Comparison of ENCODE assay signal across 18 cellular contexts in genomic region chr4:15811703-15812325, GRCh38. TPM values are rescaled to one million over a fixed set of nuclear protein-coding genes. Genes with fewer than 3 reads are reported as not detected.
A peak's percentile ranks its signal among the peaks of the same experiment; 100 is the strongest.
DNase-seq lines count a peak whose midpoint lies in the region; ATAC-seq, FAIRE-seq and TF ChIP-seq lines count a peak whose summit lies in the region.
"Had no signal": no experiment of that assay in that cellular context is flagged by ENCODE, and none has a peak within 500 bp of the region (broad histone marks: within the 10 kb centered on the region; RNA-seq: fewer than 3 reads in every experiment).

No MANE protein-coding gene starts in this region.

- TF ChIP-seq POLR2A in NB4 (IDR thresholded peaks at IDR 0.05; ENCODE audit: extremely low read depth, insufficient read length) = no peak

- H3K79me2 ChIP-seq in astrocyte (ENCODE audit: insufficient read depth, low read length) = no peaks in the 10 kb centered on the region

- CTCF ChIA-PET in Calu3 (lab: Charles Lee) = interaction anchor here (0.7 kb wide), 1 partner anchor 826 kb away, joined by 3 read pairs; no protein-coding TSS in a partner anchor

- no peaks in the 10 kb centered on the region for H3K27me3 ChIP-seq in astrocyte (ENCODE audit: insufficient read depth, low read length)

- no peak for FAIRE-seq in astrocyte (lab: Jason Lieb, UNC)
- FAIRE-seq: GM19239 had no signal

- no peak overlapping the region for H3K27ac ChIP-seq in astrocyte (ENCODE audit: low read depth, low read length)
- H3K27ac ChIP-seq: left ventricle myocardium inferior had no signal

- H3K36me3 Mint-ChIP-seq in Calu3 (ENCODE audit: insufficient read depth, unreplicated experiment) (no peaks in the 10 kb centered on the region), astrocyte (ENCODE audit: low read depth, unreplicated experiment) (no peaks in the 10 kb centered on the region)

- no peak overlapping the region for H3K4me3 Mint-ChIP-seq in Calu3 (ENCODE audit: low read depth, unreplicated experiment)
- H3K4me3 Mint-ChIP-seq in astrocyte (ENCODE audit: unreplicated experiment) = no peak overlapping the region
- H3K4me3 Mint-ChIP-seq: CD8-positive, alpha-beta memory T cell; central memory CD8-positive, alpha-beta T cell had no signal

- no peak overlapping the region for H3K27ac Mint-ChIP-seq in Calu3 (ENCODE audit: unreplicated experiment)
- peak overlapping the region; percentile 51 for H3K27ac Mint-ChIP-seq in astrocyte (ENCODE audit: unreplicated experiment)
- H3K27ac Mint-ChIP-seq: CD8-positive, alpha-beta memory T cell had no signal

- H3K4me3 ChIP-seq in NB4 (ENCODE audit: low read depth, low read length) (no peak overlapping the region), astrocyte (ENCODE audit: insufficient read depth, low read depth, low read length) (no peak overlapping the region)
- H3K4me3 ChIP-seq: left ventricle myocardium inferior had no signal

- TF ChIP-seq CTCF in Calu3 (IDR thresholded peaks at IDR 0.05; ENCODE audit: unreplicated experiment) = no peak
- no peak for TF ChIP-seq CTCF in NB4 (IDR thresholded peaks at IDR 0.05; ENCODE audit: low read depth, low read length)
- TF ChIP-seq CTCF in astrocyte (IDR thresholded peaks at IDR 0.05; ENCODE audit: insufficient read depth, low read depth, low read length) = no peak

- H3K36me3 ChIP-seq in astrocyte (ENCODE audit: insufficient read depth, low read length) = no peaks in the 10 kb centered on the region
- H3K36me3 ChIP-seq: left ventricle myocardium inferior had no signal

- DNase-seq in Calu3 (peak; percentile 24), NB4 (ENCODE audit: low read depth) (peak; percentile 48), astrocyte (ENCODE audit: low read depth) (no peak), islet precursor cell (peak; percentile 86), dermis blood vessel endothelial cell (no peak), NCI-H446 (lab: John Stamatoyannopoulos, UW) (no peak), NCI-H1694 treated with DMSO at 0.1 percent for 48 hours (lab: John Stamatoyannopoulos, UW) (no peak)
- DNase-seq: CD8-positive, alpha-beta memory T cell; effector memory CD4-positive, alpha-beta T cell; left ventricle myocardium inferior; MM.1S; NCI-H2081 treated with DMSO at 0.1 percent for 48 hours; NCI-H510A treated with DMSO at 0.1 percent for 48 hours; stimulated activated CD4-positive, alpha-beta T cell treated with anti-CD3 and anti-CD28 coated beads, Interleukin-4, amount 100 ng/mL, for 1 hour; substantia nigra had no signal

- H2AFZ ChIP-seq in astrocyte (ENCODE audit: low read depth, low read length) = no peak overlapping the region

- intact Hi-C loops in Calu3 (cut with micrococcal nuclease; ENCODE audit: unreplicated experiment) = no loop called here

- H3K4me2 ChIP-seq in astrocyte (ENCODE audit: low read length) = no peak overlapping the region

- H3K27me3 Mint-ChIP-seq in Calu3 (ENCODE audit: unreplicated experiment) = no peaks in the 10 kb centered on the region
- H3K27me3 Mint-ChIP-seq in astrocyte (ENCODE audit: low read depth, unreplicated experiment) = peaks cover 5% of the 10 kb centered on the region
- H3K27me3 Mint-ChIP-seq: central memory CD8-positive, alpha-beta T cell had no signal

- H3K9ac ChIP-seq in astrocyte (ENCODE audit: low read length) = no peak overlapping the region

- H3K4me1 Mint-ChIP-seq in Calu3 (ENCODE audit: low read depth, unreplicated experiment) (peaks cover 9% of the 10 kb centered on the region), astrocyte (ENCODE audit: low read depth, unreplicated experiment) (peaks cover 6% of the 10 kb centered on the region)

- H3K9me3 Mint-ChIP-seq in Calu3 (ENCODE audit: low read depth, unreplicated experiment) (no peaks in the 10 kb centered on the region), astrocyte (ENCODE audit: unreplicated experiment) (no peaks in the 10 kb centered on the region)
- H3K9me3 Mint-ChIP-seq: CD8-positive, alpha-beta memory T cell; central memory CD8-positive, alpha-beta T cell had no signal

- no peak for ATAC-seq in GM21576 (IDR thresholded peaks at IDR 0.05; ENCODE audit: unreplicated experiment)

- no TSS peak for BruUV-seq in Calu3 (replicated peaks; lab: Mats Ljungman, UMichigan)

- no peaks in the 10 kb centered on the region for H3K9me3 ChIP-seq in astrocyte (ENCODE audit: insufficient read depth, low read depth, low read length)

- no peaks in the 10 kb centered on the region for H4K20me1 ChIP-seq in astrocyte (ENCODE audit: insufficient read depth, low read length)

- H3K4me1 ChIP-seq in astrocyte (ENCODE audit: insufficient read depth, low read length) = no peaks in the 10 kb centered on the region
- H3K4me1 ChIP-seq: left ventricle myocardium inferior had no signal

RNA-seq across cellular contexts. Expression of gene CD38, which starts 33.7 kb away (rescaled TPM):
- 3.4 and 9.4 TPM in 2 replicates for total RNA-seq in Calu3 (2022)
- 0.94 and 1.0 TPM in 2 replicates for total RNA-seq in astrocyte
- total RNA-seq in dermis blood vessel endothelial cell = 9.4 and 22.0 TPM in 2 replicates

Comparison
In these comparisons a context has a peak if more than half of its experiments do, and no peak if none do; other contexts are left out.
1. DNase-seq: peak in Calu3 (single experiment), NB4 (single experiment) and islet precursor cell (single experiment); none in astrocyte (single experiment), dermis blood vessel endothelial cell (single experiment), NCI-H446 (0 of 2) and NCI-H1694 treated with DMSO at 0.1 percent for 48 hours (single experiment).